8 cellular contexts compared by ENCODE assay signal in genomic region chr2:6917071-6917760, GRCh38. TPM values are rescaled to one million over a fixed set of nuclear protein-coding genes. Genes with fewer than 3 reads are reported as not detected.
DNase-seq lines count a peak whose midpoint lies in the region; ATAC-seq and TF ChIP-seq lines count a peak whose summit lies in the region.

A gene with protein sequence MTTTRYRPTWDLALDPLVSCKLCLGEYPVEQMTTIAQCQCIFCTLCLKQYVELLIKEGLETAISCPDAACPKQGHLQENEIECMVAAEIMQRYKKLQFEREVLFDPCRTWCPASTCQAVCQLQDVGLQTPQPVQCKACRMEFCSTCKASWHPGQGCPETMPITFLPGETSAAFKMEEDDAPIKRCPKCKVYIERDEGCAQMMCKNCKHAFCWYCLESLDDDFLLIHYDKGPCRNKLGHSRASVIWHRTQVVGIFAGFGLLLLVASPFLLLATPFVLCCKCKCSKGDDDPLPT (plus strand): TSS chr2:6917412. CDS start chr2:6996927, 79,515 bp downstream.

- no peak; the same call in 1 of the 2 replicates for TF ChIP-seq RAD21 in SK-N-SH (IDR thresholded peaks at IDR 0.05; ENCODE audit: low read length)

- H3K4me3 Mint-ChIP-seq in activated naive CD8-positive, alpha-beta T cell treated with anti-CD3 and anti-CD28 coated beads for 36 hours, result peak within 1 kb of the TSS; percentile 87

- H3K4me1 ChIP-seq in HUES6 (ENCODE audit: control insufficient read depth, insufficient read depth, low read length) (peaks cover 20% of the 10 kb centered on the region), SK-N-SH (ENCODE audit: control insufficient read depth in 1 of 2, insufficient read depth in 2 of 2, low read depth in 1 of 2, low read length in 1 of 2) (peaks cover 6 to 39% of the 10 kb centered on the region in 2 experiments; a peak in 2 of 4 replicates)

- POLR2A ChIA-PET in SK-N-SH (lab: Yijun Ruan, JAX), result no interaction called here

- CTCF ChIA-PET in SK-N-SH (lab: Yijun Ruan, JAX), result interaction anchor here (0.6 to 25.9 kb wide), 44 partner anchors 11 to 180 kb away, joined by 3 to 437 read pairs (median 5); partner anchors contain the start of gene CMPK2

- peaks cover 32% of the 10 kb centered on the region for H4K20me1 ChIP-seq in SK-N-SH (ENCODE audit: insufficient read depth)

- peak within 1 kb of the TSS; percentile 60 for H3K4me3 ChIP-seq in HUES6 (ENCODE audit: low read depth, low read length)
- peak within 1 kb of the TSS; percentile 79 to 90 for H3K4me3 ChIP-seq in SK-N-SH (ENCODE audit: low read depth in 2 of 2, low read length in 1 of 2)

- no peaks in the 10 kb centered on the region for H3K36me3 ChIP-seq in HUES6 (ENCODE audit: control insufficient read depth, insufficient read depth, low read length)
- H3K36me3 ChIP-seq in SK-N-SH (replicated peaks in 1 of 2; ENCODE audit: control insufficient read depth in 1 of 2, insufficient read depth in 2 of 2, low read length in 1 of 2), result no peaks in the 10 kb centered on the region

- peak; percentile 83 for ATAC-seq in GM21381 (IDR thresholded peaks at IDR 0.05; ENCODE audit: unreplicated experiment)

- H3K9me3 ChIP-seq in HUES6 (ENCODE audit: control insufficient read depth, insufficient read depth, low read depth, low read length), result no peaks in the 10 kb centered on the region
- H3K9me3 ChIP-seq in SK-N-SH, result no peaks in the 10 kb centered on the region

- DNase-seq in D341Med (ENCODE audit: low spot score), result peak; percentile 95
- DNase-seq in SK-N-SH, result peak; percentile 99
- peak; percentile 86 for DNase-seq in activated naive CD8-positive, alpha-beta T cell treated with anti-CD3 and anti-CD28 coated beads for 36 hours
- DNase-seq in cardiac septum (ENCODE audit: low spot score), result peak; percentile 83
- DNase-seq in posterior cingulate gyrus, result peak; percentile 54 to 96 (median 69)
- no peak for DNase-seq in ureter (ENCODE audit: low spot score)

- peak within 1 kb of the TSS; percentile 67 for H3K9ac ChIP-seq in HUES6 (ENCODE audit: low read length)
- peak within 1 kb of the TSS; percentile 89 for H3K9ac ChIP-seq in SK-N-SH

- peaks cover 74% of the 10 kb centered on the region for H3K4me1 Mint-ChIP-seq in activated naive CD8-positive, alpha-beta T cell treated with anti-CD3 and anti-CD28 coated beads for 36 hours

- H3K27me3 ChIP-seq in HUES6 (ENCODE audit: control insufficient read depth, insufficient read depth, low read length) (peaks cover 23% of the 10 kb centered on the region), SK-N-SH (ENCODE audit: insufficient read depth) (no peaks in the 10 kb centered on the region)

- peak; percentile 57 for TF ChIP-seq CTCF in SK-N-SH (IDR thresholded peaks at IDR 0.05)

- no peaks in the 10 kb centered on the region for H3K27me3 Mint-ChIP-seq in activated naive CD8-positive, alpha-beta T cell treated with anti-CD3 and anti-CD28 coated beads for 36 hours

- peaks cover 55% of the 10 kb centered on the region for H3K36me3 Mint-ChIP-seq in activated naive CD8-positive, alpha-beta T cell treated with anti-CD3 and anti-CD28 coated beads for 36 hours

- H3K4me2 ChIP-seq in SK-N-SH, result peak within 1 kb of the TSS; percentile 93

- H2AFZ ChIP-seq in SK-N-SH (ENCODE audit: low read depth), result peak within 1 kb of the TSS; percentile 80

- H3K27ac Mint-ChIP-seq in activated naive CD8-positive, alpha-beta T cell treated with anti-CD3 and anti-CD28 coated beads for 36 hours, result peak within 1 kb of the TSS; percentile 82

- H3K9me3 Mint-ChIP-seq in activated naive CD8-positive, alpha-beta T cell treated with anti-CD3 and anti-CD28 coated beads for 36 hours, result peaks cover 8% of the 10 kb centered on the region

- TF ChIP-seq EP300 in SK-N-SH (IDR thresholded peaks at IDR 0.05; ENCODE audit: borderline replicate concordance in 1 of 2, low read depth in 1 of 2, low read length in 1 of 2), result no peak

- H3K27ac ChIP-seq in HUES6 (ENCODE audit: low read depth, low read length) (no peak within 1 kb of the TSS), SK-N-SH (ENCODE audit: low read depth in 2 of 2, low read length in 1 of 2) (peak within 1 kb of the TSS; percentile 57 to 89; a peak in 3 of 4 replicates)

- H3F3A ChIP-seq in SK-N-SH (replicated peaks; ENCODE audit: insufficient read depth), result peaks cover 27% of the 10 kb centered on the region

- 22% methylated on average over 22 of the region's 90 CpGs for WGBS in SK-N-SH (ENCODE audit: low lambda C conversion rate)

- peaks cover 42% of the 10 kb centered on the region for H3K79me2 ChIP-seq in SK-N-SH (ENCODE audit: insufficient read depth)

- intact Hi-C loops in cardiac septum (cut with DNase I), result loop anchor here (5.0 kb wide), 2 partner anchors 90 to 110 kb away; no protein-coding TSS in a partner anchor
- intact Hi-C loops in posterior cingulate gyrus (cut with DNase I), result loop anchor here (1.0 to 5.0 kb wide), 2 partner anchors 95 to 127 kb away; no protein-coding TSS in a partner anchor

- no peaks in the 10 kb centered on the region for H3K9me2 ChIP-seq in SK-N-SH

TF ChIP-seq in SK-N-SH, 30 proteins besides CTCF, POLR2A, EP300 and RAD21:
- TF ChIP-seq TAF1 (IDR thresholded peaks at IDR 0.05; ENCODE audit: borderline replicate concordance, low read depth, low read length) (0 out of 2 replicates have a peak, but pooled peaks have one; percentile 15), SMC3 (IDR thresholded peaks at IDR 0.05; ENCODE audit: low read depth, low read length) (peak; percentile 59), CHD2 (IDR thresholded peaks at IDR 0.05; ENCODE audit: low read length, partially characterized antibody) (no peak), GATA2 (CRISPR knock-in tag; IDR thresholded peaks at IDR 0.05) (no peak), NRF1 (IDR thresholded peaks at IDR 0.05; ENCODE audit: low read depth, low read length) (peak; percentile 71), POLR2AphosphoS5 (IDR thresholded peaks at IDR 0.05; ENCODE audit: low read depth, low read length) (peak; percentile 41; the same call in 1 of the 2 replicates), MXI1 (IDR thresholded peaks at IDR 0.05; ENCODE audit: low read depth, low read length) (peak; percentile 58; the same call in 1 of the 2 replicates), FOSL2 (IDR thresholded peaks at IDR 0.05; ENCODE audit: borderline replicate concordance, low read depth) (no peak)
- TF ChIP-seq, protein P1, sequence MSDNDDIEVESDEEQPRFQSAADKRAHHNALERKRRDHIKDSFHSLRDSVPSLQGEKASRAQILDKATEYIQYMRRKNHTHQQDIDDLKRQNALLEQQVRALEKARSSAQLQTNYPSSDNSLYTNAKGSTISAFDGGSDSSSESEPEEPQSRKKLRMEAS (IDR thresholded peaks at IDR 0.05; ENCODE audit: low read depth), result 0 out of 2 replicates have a peak, but pooled peaks have one; percentile 5

RNA-seq across cellular contexts. Expression of the gene that starts here (rescaled TPM):
- polyA plus RNA-seq in SK-N-SH (2012; rRNA removed), result 15.6 and 17.3 TPM in 2 replicates
- polyA plus RNA-seq in SK-N-SH (2012; cell fraction: cytosol; rRNA removed), result 9.8 and 15.5 TPM in 2 replicates
- polyA plus RNA-seq in SK-N-SH (2012; cell fraction: nucleus; rRNA removed), result 11.6 and 14.5 TPM in 2 replicates
- total RNA-seq in activated naive CD8-positive, alpha-beta T cell treated with anti-CD3 and anti-CD28 coated beads for 36 hours, result 10 to 100 TPM; 29.7 to 31.4 TPM
- total RNA-seq in cardiac septum, result 11.7 TPM
- 15.2 TPM for total RNA-seq in ureter
